13 cellular contexts compared by ENCODE assay signal in genomic region chr9:98091735-98092632, GRCh38. TPM values are rescaled to one million over a fixed set of nuclear protein-coding genes. Genes with fewer than 3 reads are reported as not detected.
DNase-seq lines count a peak whose midpoint lies in the region.
"Had no signal": no experiment of that assay in that cellular context is flagged by ENCODE, and none has a peak within 500 bp of the region (broad histone marks: within the 10 kb centered on the region; RNA-seq: fewer than 3 reads in every experiment).

No MANE protein-coding gene starts in this region.

- intact Hi-C loops in activated naive CD4-positive, alpha-beta T cell treated with anti-CD3 and anti-CD28 coated beads for 36 hours (cut with micrococcal nuclease): no loop called here
- intact Hi-C loops in activated T-helper 1 cell treated with anti-CD3 and anti-CD28 coated beads, Interleukin-12 subunit alpha, Interleukin-12 subunit beta, Interleukin-2, Interleukin-4 antibody, amounts not matched to agents 30 ng/mL and 10 ng/mL and 1 ng/mL, durations not matched to agents 14 hours and 24 hours and 36 hours (cut with micrococcal nuclease): no loop called here

- peak overlapping the region; percentile 55 for H3K4me3 ChIP-seq in iPS-20b (ENCODE audit: low read length)
- H3K4me3 ChIP-seq: vagina had no signal

- H3K27me3 Mint-ChIP-seq in activated naive CD4-positive, alpha-beta T cell treated with anti-CD3 and anti-CD28 coated beads for 36 hours (ENCODE audit: low read depth): no peaks in the 10 kb centered on the region
- H3K27me3 Mint-ChIP-seq in activated T-helper 1 cell treated with anti-CD3 and anti-CD28 coated beads, Interleukin-12 subunit alpha, Interleukin-12 subunit beta, Interleukin-2, Interleukin-4 antibody, amounts not matched to agents 30 ng/mL and 10 ng/mL and 1 ng/mL, durations not matched to agents 14 hours and 24 hours and 36 hours (ENCODE audit: insufficient read depth): no peaks in the 10 kb centered on the region
- H3K27me3 Mint-ChIP-seq: naive B cell had no signal

- CTCF ChIA-PET in activated naive CD4-positive, alpha-beta T cell treated with anti-CD3 and anti-CD28 coated beads for 36 hours (lab: Charles Lee): interaction anchor here (0.8 to 1.3 kb wide), 3 partner anchors 12 to 164 kb away, joined by 3 to 4 read pairs (median 4); partner anchors contain the start of gene TBC1D2

- H3K9me3 Mint-ChIP-seq in activated naive CD4-positive, alpha-beta T cell treated with anti-CD3 and anti-CD28 coated beads for 36 hours: no peaks in the 10 kb centered on the region
- no peaks in the 10 kb centered on the region for H3K9me3 Mint-ChIP-seq in activated T-helper 1 cell treated with anti-CD3 and anti-CD28 coated beads, Interleukin-12 subunit alpha, Interleukin-12 subunit beta, Interleukin-2, Interleukin-4 antibody, amounts not matched to agents 30 ng/mL and 10 ng/mL and 1 ng/mL, durations not matched to agents 14 hours and 24 hours and 36 hours
- H3K9me3 Mint-ChIP-seq: naive B cell had no signal

- DNase-seq in activated naive CD4-positive, alpha-beta T cell treated with anti-CD3 and anti-CD28 coated beads for 36 hours: no peak
- no peak for DNase-seq in activated naive CD4-positive, alpha-beta T cell treated with Interleukin-2 at 50 U/mL for 16 hours
- no peak for DNase-seq in activated T-helper 1 cell treated with anti-CD3 and anti-CD28 coated beads, Interleukin-12 subunit alpha, Interleukin-12 subunit beta, Interleukin-2, Interleukin-4 antibody, amounts not matched to agents 30 ng/mL and 10 ng/mL and 1 ng/mL, durations not matched to agents 14 hours and 24 hours and 36 hours (ENCODE audit: low spot score)
- DNase-seq in superior temporal gyrus (ENCODE audit: extremely low spot score) (peak; percentile 70), NK-92 (lab: John Stamatoyannopoulos, UW; ENCODE audit: unreplicated experiment) (no peak), DMS153 treated with DMSO at 0.1 percent for 48 hours (lab: John Stamatoyannopoulos, UW; ENCODE audit: unreplicated experiment) (no peak)
- no peak for DNase-seq in effector CD8-positive, alpha-beta T cell (lab: John Stamatoyannopoulos, UW)
- DNase-seq: activated CD8-positive, alpha-beta T cell treated with anti-CD3 and anti-CD28 coated beads, Interleukin-2, amount 10 ng/mL, durations not matched to agents 7 days and 5 days; AML-193; naive B cell; NCI-H1417 treated with DMSO at 0.1 percent for 48 hours had no signal

- peaks cover 19% of the 10 kb centered on the region; the same call in 1 of the 2 replicates for H3K4me1 ChIP-seq in iPS-20b (ENCODE audit: insufficient read depth, low read length)

- peak overlapping the region; percentile 54; the same call in 1 of the 2 replicates for H3K9ac ChIP-seq in iPS-20b (ENCODE audit: low read depth, low read length)

- H3K36me3 ChIP-seq in iPS-20b (ENCODE audit: insufficient read depth, low read depth, low read length): no peaks in the 10 kb centered on the region; the same call in 1 of the 2 replicates

- peak overlapping the region; percentile 20 for H3K4me3 Mint-ChIP-seq in activated naive CD4-positive, alpha-beta T cell treated with anti-CD3 and anti-CD28 coated beads for 36 hours
- no peak overlapping the region for H3K4me3 Mint-ChIP-seq in activated T-helper 1 cell treated with anti-CD3 and anti-CD28 coated beads, Interleukin-12 subunit alpha, Interleukin-12 subunit beta, Interleukin-2, Interleukin-4 antibody, amounts not matched to agents 30 ng/mL and 10 ng/mL and 1 ng/mL, durations not matched to agents 14 hours and 24 hours and 36 hours
- H3K4me3 Mint-ChIP-seq: activated CD8-positive, alpha-beta T cell treated with anti-CD3 and anti-CD28 coated beads, Interleukin-2, amount 10 ng/mL, durations not matched to agents 7 days and 5 days; naive B cell had no signal

- H3K27me3 ChIP-seq in iPS-20b (ENCODE audit: insufficient read depth, low read length): peaks cover 5% of the 10 kb centered on the region; the same call in 1 of the 2 replicates
- H3K27me3 ChIP-seq: vagina had no signal

- peak overlapping the region; percentile 32 for H3K27ac Mint-ChIP-seq in activated naive CD4-positive, alpha-beta T cell treated with anti-CD3 and anti-CD28 coated beads for 36 hours
- peak overlapping the region; percentile 60 for H3K27ac Mint-ChIP-seq in activated T-helper 1 cell treated with anti-CD3 and anti-CD28 coated beads, Interleukin-12 subunit alpha, Interleukin-12 subunit beta, Interleukin-2, Interleukin-4 antibody, amounts not matched to agents 30 ng/mL and 10 ng/mL and 1 ng/mL, durations not matched to agents 14 hours and 24 hours and 36 hours

- peaks cover 44% of the 10 kb centered on the region for H3K4me1 Mint-ChIP-seq in activated naive CD4-positive, alpha-beta T cell treated with anti-CD3 and anti-CD28 coated beads for 36 hours (ENCODE audit: low read depth)
- peaks cover 56% of the 10 kb centered on the region for H3K4me1 Mint-ChIP-seq in activated T-helper 1 cell treated with anti-CD3 and anti-CD28 coated beads, Interleukin-12 subunit alpha, Interleukin-12 subunit beta, Interleukin-2, Interleukin-4 antibody, amounts not matched to agents 30 ng/mL and 10 ng/mL and 1 ng/mL, durations not matched to agents 14 hours and 24 hours and 36 hours (ENCODE audit: low read depth)

- H3K27ac ChIP-seq in iPS-20b (ENCODE audit: low read length): peak overlapping the region; percentile 61
- H3K27ac ChIP-seq: vagina had no signal

- H3K36me3 Mint-ChIP-seq in activated naive CD4-positive, alpha-beta T cell treated with anti-CD3 and anti-CD28 coated beads for 36 hours (ENCODE audit: low read depth): peaks cover 43% of the 10 kb centered on the region
- peaks cover 35% of the 10 kb centered on the region for H3K36me3 Mint-ChIP-seq in activated T-helper 1 cell treated with anti-CD3 and anti-CD28 coated beads, Interleukin-12 subunit alpha, Interleukin-12 subunit beta, Interleukin-2, Interleukin-4 antibody, amounts not matched to agents 30 ng/mL and 10 ng/mL and 1 ng/mL, durations not matched to agents 14 hours and 24 hours and 36 hours (ENCODE audit: low read depth)

- no peaks in the 10 kb centered on the region for H3K9me3 ChIP-seq in iPS-20b (ENCODE audit: insufficient read depth, low read depth, low read length)
- H3K9me3 ChIP-seq: vagina had no signal

RNA-seq across cellular contexts. Expression of gene TRIM14, which starts 27.0 kb away (rescaled TPM):
- 10 to 100 TPM; 49.6 to 55.0 TPM for total RNA-seq in activated naive CD4-positive, alpha-beta T cell treated with anti-CD3 and anti-CD28 coated beads for 36 hours
- 41.7 and 42.0 TPM in 2 replicates for total RNA-seq in activated T-helper 1 cell treated with anti-CD3 and anti-CD28 coated beads, Interleukin-12 subunit alpha, Interleukin-12 subunit beta, Interleukin-2, Interleukin-4 antibody, amounts not matched to agents 30 ng/mL and 10 ng/mL and 1 ng/mL, durations not matched to agents 14 hours and 24 hours and 36 hours

RNA-seq across cellular contexts. Expression of gene NANS, which starts 35.5 kb away (rescaled TPM):
- 10 to 100 TPM; 46.1 to 51.0 TPM for total RNA-seq in activated naive CD4-positive, alpha-beta T cell treated with anti-CD3 and anti-CD28 coated beads for 36 hours
- total RNA-seq in activated T-helper 1 cell treated with anti-CD3 and anti-CD28 coated beads, Interleukin-12 subunit alpha, Interleukin-12 subunit beta, Interleukin-2, Interleukin-4 antibody, amounts not matched to agents 30 ng/mL and 10 ng/mL and 1 ng/mL, durations not matched to agents 14 hours and 24 hours and 36 hours: 54.4 and 55.5 TPM in 2 replicates
